In genomic region chr17:82699551-82699950, GRCh38 we compare ENCODE assay signal across 10 cellular contexts. TPM values are rescaled to one million over a fixed set of nuclear protein-coding genes. Genes with fewer than 3 reads are reported as not detected.
DNase-seq lines count a peak whose midpoint lies in the region; ATAC-seq and TF ChIP-seq lines count a peak whose summit lies in the region.
"Had no signal": no experiment of that assay in that cellular context is flagged by ENCODE, and none has a peak within 500 bp of the region (broad histone marks: within the 10 kb centered on the region; RNA-seq: fewer than 3 reads in every experiment).

No MANE protein-coding gene starts in this region.

- H2AFZ ChIP-seq in MM.1S (ENCODE audit: low read length) (no peak overlapping the region; the same call in 1 of the 2 replicates), osteoblast (ENCODE audit: low read length) (no peak overlapping the region)

- DNase-seq in CD4-positive, alpha-beta T cell, result no peak
- no peak for DNase-seq in MM.1S
- DNase-seq in osteoblast (ENCODE audit: insufficient read length, low spot score, missing footprints), result no peak
- no peak for DNase-seq in medulla oblongata (ENCODE audit: extremely low spot score)
- no peak for DNase-seq in KBM-7
- DNase-seq: head of caudate nucleus, testis had no signal

- CTCF ChIA-PET in CD4-positive, alpha-beta T cell (lab: Charles Lee), result no interaction called here

- no peaks in the 10 kb centered on the region for H3F3A ChIP-seq in MM.1S (ENCODE audit: insufficient read depth, low read length)

- no peaks in the 10 kb centered on the region for H3K27me3 Mint-ChIP-seq in CD4-positive, alpha-beta T cell

- no peaks in the 10 kb centered on the region for H4K20me1 ChIP-seq in MM.1S (ENCODE audit: insufficient read depth, low read length)
- H4K20me1 ChIP-seq in osteoblast (ENCODE audit: insufficient read depth, low read length), result peaks cover 10% of the 10 kb centered on the region

- H3K9me3 Mint-ChIP-seq in CD4-positive, alpha-beta T cell, result peaks cover 3% of the 10 kb centered on the region

- H3K4me3 ChIP-seq in MM.1S (ENCODE audit: low read length) (peak overlapping the region; percentile 80), endocrine pancreas (ENCODE audit: control insufficient read depth, insufficient read depth, low read length) (peak overlapping the region; percentile 43), osteoblast (ENCODE audit: insufficient read depth, low read length) (peak overlapping the region; percentile 73)

- POLR2A ChIA-PET in CD4-positive, alpha-beta T cell (lab: Charles Lee), result no interaction called here

- ATAC-seq in CD4-positive, alpha-beta T cell (ENCODE audit: poor library complexity), result no peak
- ATAC-seq in GM18511 (IDR thresholded peaks at IDR 0.05; ENCODE audit: unreplicated experiment) (no peak), HG03565 (IDR thresholded peaks at IDR 0.05; ENCODE audit: unreplicated experiment) (no peak)

- intact Hi-C loops in CD4-positive, alpha-beta T cell (cut with DNase I, micrococcal nuclease), result loop anchor here (1.0 to 5.0 kb wide), 3 partner anchors 17 to 53 kb away; partner anchors contain the start of genes FN3KRP (in 1 of the 2), TBCD (in 1 of the 2) and WDR45B (in 1 of the 2)

- H3K4me3 Mint-ChIP-seq in CD4-positive, alpha-beta T cell, result peak overlapping the region; percentile 90

- in situ Hi-C loops in KBM-7 (cut with MboI; ENCODE audit: low pct_unique_long_range_greater_than_20kb, low sequenced_read_pairs), result no loop called here

- H3K27me3 ChIP-seq in CD4-positive, alpha-beta T cell (ENCODE audit: control insufficient read depth, insufficient read depth, low read length), result no peaks in the 10 kb centered on the region
- no peaks in the 10 kb centered on the region for H3K27me3 ChIP-seq in MM.1S (replicated peaks; ENCODE audit: insufficient read depth, low read length)
- no peaks in the 10 kb centered on the region for H3K27me3 ChIP-seq in endocrine pancreas (ENCODE audit: control insufficient read depth, insufficient read depth, low read length)
- H3K27me3 ChIP-seq in osteoblast (ENCODE audit: insufficient read depth, low read length), result peaks cover 3% of the 10 kb centered on the region
- H3K27me3 ChIP-seq: testis had no signal

- H3K9me2 ChIP-seq in MM.1S (replicated peaks; ENCODE audit: insufficient read depth, low read length), result no peaks in the 10 kb centered on the region

- H3K4me1 Mint-ChIP-seq in CD4-positive, alpha-beta T cell (ENCODE audit: low read depth), result peaks cover 10% of the 10 kb centered on the region

- H3K36me3 ChIP-seq in MM.1S (replicated peaks; ENCODE audit: insufficient read depth, low read length), result no peaks in the 10 kb centered on the region
- no peaks in the 10 kb centered on the region for H3K36me3 ChIP-seq in endocrine pancreas (ENCODE audit: control insufficient read depth, insufficient read depth, low read length)
- no peaks in the 10 kb centered on the region for H3K36me3 ChIP-seq in osteoblast (ENCODE audit: insufficient read depth, low read length)

- TF ChIP-seq CTCF in CD4-positive, alpha-beta T cell (IDR thresholded peaks at IDR 0.05), result no peak
- TF ChIP-seq CTCF in MM.1S (IDR thresholded peaks at IDR 0.05; ENCODE audit: low read length) (no peak), osteoblast (IDR thresholded peaks at IDR 0.05; ENCODE audit: extremely low read depth, low read depth, low read length) (no peak)

- peaks cover 3% of the 10 kb centered on the region for H3K9me3 ChIP-seq in CD4-positive, alpha-beta T cell (ENCODE audit: control insufficient read depth, low read length)
- H3K9me3 ChIP-seq in MM.1S (replicated peaks; ENCODE audit: insufficient read depth, low read length) (no peaks in the 10 kb centered on the region), endocrine pancreas (ENCODE audit: control insufficient read depth, low read length) (no peaks in the 10 kb centered on the region), osteoblast (ENCODE audit: low read depth, low read length) (no peaks in the 10 kb centered on the region)
- H3K9me3 ChIP-seq: testis had no signal

- H3K36me3 Mint-ChIP-seq in CD4-positive, alpha-beta T cell (ENCODE audit: low read depth), result peaks cover 4% of the 10 kb centered on the region

- H3K27ac Mint-ChIP-seq in CD4-positive, alpha-beta T cell, result no peak overlapping the region

- no peak overlapping the region for H3K9ac ChIP-seq in MM.1S (ENCODE audit: low read length)
- no peak overlapping the region for H3K9ac ChIP-seq in endocrine pancreas (ENCODE audit: control insufficient read depth, insufficient read depth, low read length)

- H3K27ac ChIP-seq in CD4-positive, alpha-beta T cell (ENCODE audit: low read depth, low read length), result no peak overlapping the region
- H3K27ac ChIP-seq in MM.1S (ENCODE audit: low read length), result no peak overlapping the region
- H3K27ac ChIP-seq in osteoblast (ENCODE audit: low read depth, low read length), result no peak overlapping the region
- H3K27ac ChIP-seq: testis had no signal

- H3K79me2 ChIP-seq in MM.1S (ENCODE audit: low read length) (peaks cover 7% of the 10 kb centered on the region; the same call in 1 of the 2 replicates), osteoblast (ENCODE audit: insufficient read depth, low read length) (peaks cover 2% of the 10 kb centered on the region)

- H3K4me2 ChIP-seq in MM.1S (ENCODE audit: low read depth, low read length), result peak overlapping the region; percentile 95
- H3K4me2 ChIP-seq in osteoblast (ENCODE audit: insufficient read depth, low read length), result peak overlapping the region; percentile 91

- H3K4me1 ChIP-seq in MM.1S (ENCODE audit: low read length) (peaks cover 4% of the 10 kb centered on the region; the same call in 1 of the 2 replicates), endocrine pancreas (ENCODE audit: control insufficient read depth, insufficient read depth, low read length) (no peaks in the 10 kb centered on the region), osteoblast (ENCODE audit: insufficient read depth, low read length) (peaks cover 11% of the 10 kb centered on the region)

RNA-seq across cellular contexts. Expression of gene RAB40B, which starts 1.1 kb away (rescaled TPM):
- 1 to 10 TPM; 1.6 to 2.0 TPM for total RNA-seq in CD4-positive, alpha-beta T cell
- total RNA-seq in osteoblast, result 8.3 and 9.1 TPM in 2 replicates

RNA-seq across cellular contexts. Expression of gene FN3KRP, which starts 17.0 kb away (rescaled TPM):
- 10 to 100 TPM; 30.6 to 31.2 TPM for total RNA-seq in CD4-positive, alpha-beta T cell
- total RNA-seq in osteoblast, result 10.1 and 13.8 TPM in 2 replicates

RNA-seq across cellular contexts. Expression of gene FN3K, which starts 35.9 kb away (rescaled TPM):
- 1 to 10 TPM; 4.2 to 4.9 TPM for total RNA-seq in CD4-positive, alpha-beta T cell
- 2.9 and 4.4 TPM in 2 replicates for total RNA-seq in osteoblast

RNA-seq across cellular contexts. Expression of gene WDR45B, which starts 51.3 kb away (rescaled TPM):
- total RNA-seq in CD4-positive, alpha-beta T cell, result 10 to 100 TPM; 49.8 to 54.3 TPM
- total RNA-seq in osteoblast, result 66.2 and 66.3 TPM in 2 replicates

RNA-seq across cellular contexts. Expression of gene TBCD, which starts 52.3 kb away (rescaled TPM):
- total RNA-seq in CD4-positive, alpha-beta T cell, result 10 to 100 TPM; 74.6 to 80.3 TPM
- total RNA-seq in osteoblast, result 28.0 and 29.0 TPM in 2 replicates
